In the genomic region with DNA sequence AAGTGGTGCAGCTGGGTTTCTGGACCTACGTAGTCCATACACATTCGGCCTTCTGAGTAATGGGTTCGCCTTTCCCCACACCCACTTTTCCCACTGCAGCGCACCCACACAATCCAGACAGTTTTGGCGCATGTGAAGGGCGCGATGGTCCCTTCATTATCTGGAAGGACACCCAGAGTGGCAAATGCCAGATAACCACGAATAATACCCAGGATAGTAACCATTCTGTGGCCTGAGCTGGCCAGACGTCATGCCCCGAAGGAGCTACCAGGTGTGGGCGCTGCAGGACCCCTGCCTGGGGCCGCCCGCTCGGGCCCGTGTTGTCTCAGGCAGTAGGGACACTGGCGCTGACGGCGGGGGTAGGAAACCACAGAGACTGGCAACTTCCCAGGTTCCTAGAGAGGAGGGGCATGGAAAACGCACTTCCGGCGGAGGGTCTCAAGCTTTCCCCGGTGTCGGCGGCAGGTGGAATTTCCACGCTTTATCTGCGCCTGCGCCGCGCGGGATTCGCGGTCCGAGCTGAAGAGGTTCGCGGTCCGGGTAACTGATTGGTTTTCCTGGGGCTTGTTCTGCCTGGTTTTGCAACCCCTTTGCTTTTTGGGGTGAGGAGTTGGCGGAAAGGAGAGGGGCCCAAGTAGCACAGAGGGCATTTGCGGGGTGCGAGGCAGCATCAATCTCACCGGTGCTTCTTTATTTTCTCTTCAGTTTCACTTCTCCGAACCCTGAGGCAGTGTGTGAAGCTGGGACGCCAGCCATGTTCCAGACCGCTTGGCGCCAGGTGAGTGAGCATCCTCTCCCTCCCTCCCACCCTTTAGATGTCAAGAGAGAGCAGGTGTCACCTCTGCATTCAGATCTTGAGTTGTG, we compare ENCODE assay signal across 1 cellular context.
TF ChIP-seq lines count a peak whose summit lies in the region.

A gene (plus strand): TSS at position 441 of the 864 bp plus-strand sequence. CDS start 314 bp downstream, at position 755.

TF ChIP-seq in Ishikawa, 13 proteins besides CTCF, POLR2A, EP300 and RAD21 (continued from another document):
- TF ChIP-seq CREB1 (IDR thresholded peaks at IDR 0.05; ENCODE audit: low read depth) = 0 out of 2 replicates have a peak, but pooled peaks have one; percentile 22
